In the genomic region with DNA sequence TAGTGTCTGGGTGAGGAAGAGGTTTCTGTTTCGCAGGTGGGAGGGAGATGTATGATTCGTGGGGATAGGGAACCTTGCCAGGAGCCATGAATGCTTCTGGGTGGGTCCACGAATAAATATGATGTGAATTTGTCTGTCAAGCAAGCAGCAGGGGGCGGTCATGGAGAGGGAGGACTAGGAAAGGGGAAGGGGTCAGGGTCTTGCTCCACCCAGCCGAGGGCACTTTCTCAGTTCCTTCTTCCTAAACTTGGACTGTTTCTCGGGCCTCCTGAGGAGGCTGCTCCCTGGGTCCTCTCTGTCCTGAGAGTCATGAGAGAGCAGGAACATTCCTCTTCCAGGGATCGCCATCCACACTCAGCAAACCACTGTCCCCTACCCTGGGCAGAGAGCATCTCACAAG, we compare ENCODE assay signal across 9 cellular contexts.
DNase-seq lines count a peak whose midpoint lies in the region; ATAC-seq, FAIRE-seq and TF ChIP-seq lines count a peak whose summit lies in the region.
"Had no signal": no experiment of that assay in that cellular context is flagged by ENCODE, and none has a peak within 500 bp of the region (broad histone marks: within the 10 kb centered on the region; RNA-seq: fewer than 3 reads in every experiment).

No MANE protein-coding gene starts in this region.

- no peaks in the 10 kb centered on the region for H3K27me3 ChIP-seq in right atrium auricular region
- no peaks in the 10 kb centered on the region for H3K27me3 ChIP-seq in aorta (ENCODE audit: control insufficient read depth in 1 of 2, insufficient read depth in 2 of 2, low read length in 1 of 2)
- H3K27me3 ChIP-seq: esophagus squamous epithelium had no signal

- H3K27me3 Mint-ChIP-seq in T-cell: no peaks in the 10 kb centered on the region

- no peak overlapping the region for H3K9ac ChIP-seq in kidney (ENCODE audit: low read length in 2 of 2)

- TF ChIP-seq CTCF in right atrium auricular region (IDR thresholded peaks at IDR 0.05) (no peak), kidney (IDR thresholded peaks at IDR 0.05; ENCODE audit: borderline replicate concordance, extremely low read depth, insufficient read depth) (no peak)

- H3K27ac Mint-ChIP-seq in T-cell: peak overlapping the region; percentile 77 to 86

- 76 to 82% methylated on average over 7 of the region's 7 CpGs for WGBS in aorta, 2 donors

- H3K4me3 ChIP-seq in right atrium auricular region (no peak overlapping the region), kidney (ENCODE audit: low read length in 2 of 2) (no peak overlapping the region), aorta (ENCODE audit: low read length in 2 of 2) (no peak overlapping the region)
- H3K4me3 ChIP-seq: esophagus squamous epithelium had no signal

- H3K36me3 ChIP-seq in right atrium auricular region (peaks cover 15% of the 10 kb centered on the region), kidney (ENCODE audit: control insufficient read depth in 1 of 2, insufficient read depth in 2 of 2, low read length in 2 of 2) (no peaks in the 10 kb centered on the region), aorta (ENCODE audit: control insufficient read depth in 1 of 2, insufficient read depth in 2 of 2, low read length in 1 of 2) (peaks cover 3 to 4% of the 10 kb centered on the region in 2 donors)

- peak; percentile 34 for ATAC-seq in Right ventricle myocardium inferior
- no peak for ATAC-seq in T-cell (replicated peaks in 1 of 4)
- no peak for ATAC-seq in aorta (ENCODE audit: low FRiP score)

- in situ Hi-C loops in ACHN (cut with HindIII; ENCODE audit: low pct_ligation_motif_present, low pct_unique_long_range_greater_than_20kb, low sequenced_read_pairs): no loop called here

- no peaks in the 10 kb centered on the region for H3K4me1 ChIP-seq in right atrium auricular region
- no peaks in the 10 kb centered on the region for H3K4me1 ChIP-seq in kidney (ENCODE audit: control insufficient read depth in 1 of 2, insufficient read depth in 1 of 2, low read depth in 1 of 2, low read length in 2 of 2)
- no peaks in the 10 kb centered on the region for H3K4me1 ChIP-seq in aorta (ENCODE audit: control insufficient read depth in 1 of 2, insufficient read depth in 2 of 2, low read length in 2 of 2)

- POLR2A ChIA-PET in T-cell (lab: Charles Lee): interaction anchor here in 1 of 2 donors (0.7 kb wide), 1 partner anchor 49 kb away, joined by 3 read pairs; no protein-coding TSS in a partner anchor

- CTCF ChIA-PET in T-cell (lab: Charles Lee): no interaction called here

- no peak overlapping the region for H3K27ac ChIP-seq in right atrium auricular region
- no peak overlapping the region for H3K27ac ChIP-seq in kidney (ENCODE audit: low read depth in 2 of 2, low read length in 2 of 2)
- H3K27ac ChIP-seq in aorta (ENCODE audit: low read depth in 1 of 2, low read length in 2 of 2): no peak overlapping the region

- H3K36me3 Mint-ChIP-seq in T-cell: peaks cover 60% of the 10 kb centered on the region

- H3K4me1 Mint-ChIP-seq in T-cell: peaks cover 45 to 66% (median 55%) of the 10 kb centered on the region in 3 donors

- H3K9me3 ChIP-seq in right atrium auricular region (no peaks in the 10 kb centered on the region), kidney (ENCODE audit: control insufficient read depth in 1 of 2, low read length in 2 of 2) (no peaks in the 10 kb centered on the region), aorta (ENCODE audit: control insufficient read depth, low read length) (no peaks in the 10 kb centered on the region)
- H3K9me3 ChIP-seq: esophagus squamous epithelium had no signal

- FAIRE-seq in kidney (lab: Jason Lieb, UNC): no peak

- no peaks in the 10 kb centered on the region for H3K9me3 Mint-ChIP-seq in T-cell

- peak overlapping the region in 1 of 3 donors; percentile 9 for H3K4me3 Mint-ChIP-seq in T-cell

- DNase-seq in Right ventricle myocardium inferior (ENCODE audit: missing footprints): no peak
- no peak for DNase-seq in right atrium auricular region (ENCODE audit: low spot score)
- DNase-seq in T-cell: no peak
- peak; percentile 22 for DNase-seq in kidney
- DNase-seq in aorta: peak; percentile 61 to 74
- DNase-seq in ACHN: no peak
- no peak for DNase-seq in DMS53 (lab: John Stamatoyannopoulos, UW)
- no peak for DNase-seq in stimulated activated CD4-positive, alpha-beta T cell treated with anti-CD3 and anti-CD28 coated beads, Interleukin-2, amount 100 ng/mL, for 48 hours
- DNase-seq: esophagus squamous epithelium had no signal

- intact Hi-C loops in Right ventricle myocardium inferior (cut with DNase I) (loop anchor here (5.0 kb wide), 1 partner anchor 219 kb away; no protein-coding TSS in a partner anchor), kidney (cut with DNase I) (no loop called here), aorta (cut with DNase I) (no loop called here)

Comparison
In these comparisons a context has a peak if more than half of its experiments do, and no peak if none do; other contexts are left out.
1. DNase-seq: peak in kidney (single experiment) and aorta (2 of 2); none in Right ventricle myocardium inferior (single experiment), right atrium auricular region (single experiment), T-cell (0 of 34), ACHN (single experiment), DMS53 (single experiment) and stimulated activated CD4-positive, alpha-beta T cell treated with anti-CD3 and anti-CD28 coated beads, Interleukin-2, amount 100 ng/mL, for 48 hours (0 of 2).